In the genomic region with DNA sequence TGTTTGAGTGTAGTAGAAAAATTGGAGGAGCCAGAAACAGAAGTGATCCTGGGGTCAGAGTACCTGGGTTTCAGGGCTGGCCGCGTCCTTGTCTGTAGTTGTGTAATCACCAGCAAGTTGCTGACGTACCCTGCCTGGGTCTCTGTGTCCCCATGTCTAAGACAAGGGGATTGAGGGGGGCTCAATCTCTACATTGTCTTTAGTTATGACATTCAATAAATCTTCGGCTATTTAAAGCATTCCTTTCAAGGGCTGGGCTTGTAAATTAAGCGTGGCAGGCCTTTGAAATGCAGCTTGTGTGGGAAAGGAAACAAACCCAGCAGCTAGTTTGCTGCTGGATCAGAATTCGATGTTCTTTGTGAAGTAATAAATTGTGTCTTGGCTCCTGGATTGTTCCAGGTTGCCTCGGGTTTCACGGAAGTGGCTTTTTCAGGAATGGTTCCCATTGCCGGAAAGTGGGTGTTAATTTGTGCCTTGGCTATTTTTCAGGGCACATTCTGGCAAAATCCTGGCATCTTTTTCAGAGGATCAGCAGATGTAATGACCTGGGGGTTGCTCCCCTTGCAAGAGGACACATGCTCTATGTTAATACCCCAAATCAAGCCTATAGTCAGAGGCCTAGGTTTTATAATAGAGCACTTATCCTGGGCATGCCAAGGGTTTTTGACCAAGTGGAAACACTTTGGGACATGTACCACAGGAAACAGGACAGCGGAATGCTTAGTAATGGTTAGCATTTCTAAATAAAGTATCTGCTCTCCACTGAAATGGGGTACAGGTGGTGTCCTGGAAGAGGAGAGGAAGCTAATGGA, we compare ENCODE assay signal across 23 cellular contexts.
DNase-seq lines count a peak whose midpoint lies in the region; ATAC-seq and TF ChIP-seq lines count a peak whose summit lies in the region.
"Had no signal": no experiment of that assay in that cellular context is flagged by ENCODE, and none has a peak within 500 bp of the region (broad histone marks: within the 10 kb centered on the region; RNA-seq: fewer than 3 reads in every experiment).

No MANE protein-coding gene starts in this region.

- H3K4me3 ChIP-seq in left ventricle myocardium inferior: no peak overlapping the region
- no peak overlapping the region for H3K4me3 ChIP-seq in esophagus (ENCODE audit: low read depth in 1 of 2, low read length in 2 of 2)
- no peak overlapping the region for H3K4me3 ChIP-seq in mesendoderm (ENCODE audit: low read length)
- H3K4me3 ChIP-seq in uterus: no peak overlapping the region
- H3K4me3 ChIP-seq: heart left ventricle, ovary, PC-9 had no signal

- no peaks in the 10 kb centered on the region for H3K79me1 ChIP-seq in mesendoderm (ENCODE audit: low read length)

- peak overlapping the region; percentile 30 for H3K27ac ChIP-seq in left ventricle myocardium inferior (replicated peaks)
- peak overlapping the region; percentile 67 to 74 for H3K27ac ChIP-seq in esophagus (ENCODE audit: low read depth in 2 of 2, low read length in 1 of 2)
- no peak overlapping the region for H3K27ac ChIP-seq in mesendoderm (ENCODE audit: low read depth, low read length)
- peak overlapping the region; percentile 21 to 72 for H3K27ac ChIP-seq in uterus
- H3K27ac ChIP-seq: brain microvascular endothelial cell, HL-60, KMS-11, ovary, PC-9 had no signal

- no peak overlapping the region for H3K4me2 ChIP-seq in mesendoderm (ENCODE audit: low read length)
- H3K4me2 ChIP-seq: KMS-11, PC-9 had no signal

- no peak overlapping the region for H4K5ac ChIP-seq in mesendoderm (ENCODE audit: low read length)

- no peak overlapping the region for H4K8ac ChIP-seq in mesendoderm (ENCODE audit: low read depth, low read length)

- no peaks in the 10 kb centered on the region for H3K36me3 ChIP-seq in left ventricle myocardium inferior
- no peaks in the 10 kb centered on the region for H3K36me3 ChIP-seq in esophagus (ENCODE audit: control insufficient read depth in 2 of 2, insufficient read depth in 2 of 2, low read length in 1 of 2)
- H3K36me3 ChIP-seq in mesendoderm (ENCODE audit: control insufficient read depth, insufficient read depth, low read length): no peaks in the 10 kb centered on the region
- H3K36me3 ChIP-seq in uterus: no peaks in the 10 kb centered on the region
- H3K36me3 ChIP-seq: brain microvascular endothelial cell, heart left ventricle, ovary had no signal

- no peaks in the 10 kb centered on the region for H3K27me3 ChIP-seq in left ventricle myocardium inferior (ENCODE audit: low read depth)
- no peaks in the 10 kb centered on the region for H3K27me3 ChIP-seq in esophagus (ENCODE audit: control insufficient read depth in 1 of 2, insufficient read depth in 2 of 2, low read length in 2 of 2)
- H3K27me3 ChIP-seq in mesendoderm (ENCODE audit: insufficient read depth, low read length, poor library complexity): no peaks in the 10 kb centered on the region
- no peaks in the 10 kb centered on the region for H3K27me3 ChIP-seq in uterus
- H3K27me3 ChIP-seq: brain microvascular endothelial cell, heart left ventricle, ovary had no signal

- WGBS in esophagus, 2 donors: 42 to 47% methylated on average over 10 of the region's 10 CpGs
- no CpG with 5 or more reads among the region's 10 CpGs for WGBS in mesendoderm (ENCODE audit: extremely low coverage, insufficient coverage, low lambda C conversion rate)

- H3K4me1 ChIP-seq in left ventricle myocardium inferior (peaks cover 29% of the 10 kb centered on the region), esophagus (ENCODE audit: control insufficient read depth in 2 of 2, insufficient read depth in 2 of 2, low read length in 1 of 2) (peaks cover 0 to 2% of the 10 kb centered on the region in 2 donors), mesendoderm (ENCODE audit: control insufficient read depth, low read depth, low read length) (no peaks in the 10 kb centered on the region), uterus (no peaks in the 10 kb centered on the region)

- H3K23ac ChIP-seq in mesendoderm (ENCODE audit: low read length): no peak overlapping the region

- H3K79me2 ChIP-seq in mesendoderm (ENCODE audit: control insufficient read depth, insufficient read depth, low read length): no peaks in the 10 kb centered on the region

- ATAC-seq in HG03442 (IDR thresholded peaks at IDR 0.05; ENCODE audit: unreplicated experiment): no peak
- ATAC-seq: stimulated activated naive B cell treated with anti-CD40 and anti-IgM and Interleukin-4, amounts not matched to agents 10 μg/mL and 1 μg/mL and 100 μg/mL, for 72 hours had no signal

- TF ChIP-seq CTCF in left ventricle myocardium inferior (IDR thresholded peaks at IDR 0.05; ENCODE audit: borderline replicate concordance) (no peak), uterus (IDR thresholded peaks at IDR 0.05) (no peak)

- H2BK15ac ChIP-seq in mesendoderm (replicated peaks; ENCODE audit: low read depth): no peak overlapping the region

- no peak overlapping the region for H2BK5ac ChIP-seq in mesendoderm (ENCODE audit: low read length)

- no peak overlapping the region for H3K4ac ChIP-seq in mesendoderm (ENCODE audit: low read depth, low read length)

- H3K56ac ChIP-seq in mesendoderm (ENCODE audit: low read length): no peak overlapping the region

- intact Hi-C loops in left ventricle myocardium inferior (cut with micrococcal nuclease): no loop called here
- intact Hi-C loops in cardiac septum (cut with DNase I): no loop called here
- intact Hi-C loops in uterus (cut with DNase I; ENCODE audit: low total_unique reads): no loop called here

- H3K9ac ChIP-seq in mesendoderm (ENCODE audit: low read length): no peak overlapping the region
- H3K9ac ChIP-seq: KMS-11 had no signal

- no peak for DNase-seq in left ventricle myocardium inferior
- DNase-seq in cardiac septum (ENCODE audit: low spot score): no peak
- DNase-seq in mesendoderm: no peak
- DNase-seq in uterus: peak in 1 of 2 donors; percentile 40
- no peak for DNase-seq in MV-4-11 (lab: John Stamatoyannopoulos, UW)
- no peak for DNase-seq in stimulated activated naive CD4-positive, alpha-beta T cell treated with Interleukin-2 at 50 U/mL for 16 hours (lab: John Stamatoyannopoulos, UW)
- DNase-seq: activated CD4-positive, alpha-beta T cell treated with anti-CD3 and anti-CD28 coated beads, Interleukin-2, amount 50 U/mL, for 48 hours; activated naive CD4-positive, alpha-beta T cell treated with anti-CD3 and anti-CD28 coated beads, Interleukin-2, amount 10 ng/mL, durations not matched to agents 7 days and 5 days; activated T-cell treated with anti-CD3 and anti-CD28 coated beads, Interleukin-2, amount 50 U/mL, for 1 hour; brain microvascular endothelial cell; DMS 273 treated with DMSO at 0.1 percent for 48 hours; heart left ventricle; naive B cell; NCI-H1105 treated with DMSO at 0.1 percent for 48 hours; NCI-H2171; NCI-H748 treated with DMSO at 0.1 percent for 48 hours; ovary; PC-9; stimulated activated naive B cell treated with anti-CD40 and anti-IgM and Interleukin-4, amounts not matched to agents 10 μg/mL and 1 μg/mL and 100 μg/mL, for 72 hours had no signal

- H2BK120ac ChIP-seq in mesendoderm (ENCODE audit: low read depth, low read length): no peak overlapping the region

- no peak overlapping the region for H2AK5ac ChIP-seq in mesendoderm (ENCODE audit: low read length)

- TF ChIP-seq POLR2A in uterus (IDR thresholded peaks at IDR 0.05): no peak

- peak overlapping the region; percentile 66 for H3K18ac ChIP-seq in mesendoderm (ENCODE audit: low read length)

- no peaks in the 10 kb centered on the region for H3K9me3 ChIP-seq in left ventricle myocardium inferior (replicated peaks)
- H3K9me3 ChIP-seq in esophagus (ENCODE audit: control insufficient read depth in 2 of 2, insufficient read depth in 1 of 2, low read depth in 1 of 2, low read length in 1 of 2): no peaks in the 10 kb centered on the region
- H3K9me3 ChIP-seq in uterus: no peaks in the 10 kb centered on the region
- H3K9me3 ChIP-seq: heart left ventricle, ovary had no signal
